In genomic region chr11:47538741-47539575, GRCh38 we compare ENCODE assay signal across 10 cellular contexts.
DNase-seq lines count a peak whose midpoint lies in the region; ATAC-seq and TF ChIP-seq lines count a peak whose summit lies in the region.
"Had no signal": no experiment of that assay in that cellular context is flagged by ENCODE, and none has a peak within 500 bp of the region (broad histone marks: within the 10 kb centered on the region; RNA-seq: fewer than 3 reads in every experiment).

No MANE protein-coding gene starts in this region.

- no peak for ATAC-seq in stimulated activated memory B cell treated with anti-CD40 and anti-IgM and Interleukin-4, amounts not matched to agents 10 μg/mL and 1 μg/mL and 100 μg/mL, for 72 hours

- H3K79me2 ChIP-seq in OCI-LY1 (ENCODE audit: insufficient read depth, low read length), result peaks cover 99% of the 10 kb centered on the region

- no peak overlapping the region for H2AFZ ChIP-seq in OCI-LY1 (ENCODE audit: low read length)

- H3K4me3 Mint-ChIP-seq in stimulated activated memory B cell treated with anti-CD40 and anti-IgM and Interleukin-4, amounts not matched to agents 10 μg/mL and 1 μg/mL and 100 μg/mL, for 72 hours, result no peak overlapping the region

- DNase-seq in activated effector memory CD4-positive, alpha-beta T cell treated with anti-CD3 and anti-CD28 coated beads, Interleukin-2, amount 50 U/mL, for 16 hours, result peak; percentile 38
- no peak for DNase-seq in activated effector memory CD4-positive, alpha-beta T cell treated with Interleukin-2 at 50 U/mL for 16 hours
- DNase-seq in globus pallidus (ENCODE audit: low spot score), result peak; percentile 70
- DNase-seq in DMS 273 treated with DMSO at 0.1 percent for 48 hours (lab: John Stamatoyannopoulos, UW), result no peak
- no peak for DNase-seq in NCI-H446 treated with DMSO at 0.1 percent for 48 hours (lab: John Stamatoyannopoulos, UW)
- DNase-seq in erythroblast (lab: John Stamatoyannopoulos, UW), result no peak
- DNase-seq: activated CD4-positive, alpha-beta T cell treated with anti-CD3 and anti-CD28 coated beads, Interleukin-2, amount 50 U/mL, for 1 hour; BE2C had no signal

- no peaks in the 10 kb centered on the region for H3K9me3 ChIP-seq in OCI-LY1 (ENCODE audit: low read length)
- H3K9me3 ChIP-seq: BE2C had no signal

- no peaks in the 10 kb centered on the region for H3K27me3 Mint-ChIP-seq in stimulated activated memory B cell treated with anti-CD40 and anti-IgM and Interleukin-4, amounts not matched to agents 10 μg/mL and 1 μg/mL and 100 μg/mL, for 72 hours

- no peaks in the 10 kb centered on the region for H3K9me2 ChIP-seq in OCI-LY1 (ENCODE audit: low read depth, low read length)

- TF ChIP-seq CTCF in OCI-LY1 (IDR thresholded peaks at IDR 0.05; ENCODE audit: low read length), result no peak

- no peak overlapping the region for H3K9ac ChIP-seq in OCI-LY1 (ENCODE audit: low read length)

- peaks cover 3% of the 10 kb centered on the region; the same call in 1 of the 2 replicates for H4K20me1 ChIP-seq in OCI-LY1 (ENCODE audit: insufficient read depth, low read length)

- peak overlapping the region; percentile 39 for H3K27ac Mint-ChIP-seq in stimulated activated memory B cell treated with anti-CD40 and anti-IgM and Interleukin-4, amounts not matched to agents 10 μg/mL and 1 μg/mL and 100 μg/mL, for 72 hours

- peaks cover 52% of the 10 kb centered on the region for H3K4me1 ChIP-seq in OCI-LY1 (ENCODE audit: insufficient read depth, low read length, severe bottlenecking)
- H3K4me1 ChIP-seq: BE2C had no signal

- TF ChIP-seq POLR2A in erythroblast (IDR thresholded peaks at IDR 0.05; ENCODE audit: low read length), result no peak

- H3K36me3 Mint-ChIP-seq in stimulated activated memory B cell treated with anti-CD40 and anti-IgM and Interleukin-4, amounts not matched to agents 10 μg/mL and 1 μg/mL and 100 μg/mL, for 72 hours, result peaks cover 20% of the 10 kb centered on the region

- H3K9me3 Mint-ChIP-seq in stimulated activated memory B cell treated with anti-CD40 and anti-IgM and Interleukin-4, amounts not matched to agents 10 μg/mL and 1 μg/mL and 100 μg/mL, for 72 hours, result no peaks in the 10 kb centered on the region

- peaks cover 23% of the 10 kb centered on the region; the same call in 1 of the 2 replicates for H3K36me3 ChIP-seq in OCI-LY1 (ENCODE audit: insufficient read depth, low read length)
- H3K36me3 ChIP-seq: BE2C had no signal

- H3K27ac ChIP-seq in OCI-LY1 (ENCODE audit: low read depth, low read length, poor library complexity, severe bottlenecking), result peak overlapping the region; percentile 35

- no peak overlapping the region; the same call in 1 of the 2 replicates for H3K4me2 ChIP-seq in OCI-LY1 (ENCODE audit: low read length)

- H3F3A ChIP-seq in OCI-LY1 (ENCODE audit: insufficient read depth, low read length), result no peaks in the 10 kb centered on the region

- no peak overlapping the region for H3K4me3 ChIP-seq in OCI-LY1 (ENCODE audit: low read depth, low read length, poor library complexity, severe bottlenecking)

- no peaks in the 10 kb centered on the region for H3K27me3 ChIP-seq in OCI-LY1 (ENCODE audit: insufficient read depth, low read length)
- H3K27me3 ChIP-seq: BE2C had no signal

- H3K4me1 Mint-ChIP-seq in stimulated activated memory B cell treated with anti-CD40 and anti-IgM and Interleukin-4, amounts not matched to agents 10 μg/mL and 1 μg/mL and 100 μg/mL, for 72 hours, result peaks cover 62% of the 10 kb centered on the region

Comparison
In these comparisons a context has a peak if more than half of its experiments do, and no peak if none do; other contexts are left out.
1. DNase-seq: peak in activated effector memory CD4-positive, alpha-beta T cell treated with anti-CD3 and anti-CD28 coated beads, Interleukin-2, amount 50 U/mL, for 16 hours (single experiment) and globus pallidus (single experiment); none in activated effector memory CD4-positive, alpha-beta T cell treated with Interleukin-2 at 50 U/mL for 16 hours (single experiment), DMS 273 treated with DMSO at 0.1 percent for 48 hours (single experiment), NCI-H446 treated with DMSO at 0.1 percent for 48 hours (single experiment) and erythroblast (0 of 2).